ENCODE assay signal across 26 cellular contexts in genomic region chr3:47007001-47007400, GRCh38. TPM values are rescaled to one million over a fixed set of nuclear protein-coding genes. Genes with fewer than 3 reads are reported as not detected.
DNase-seq lines count a peak whose midpoint lies in the region; ATAC-seq and TF ChIP-seq lines count a peak whose summit lies in the region.
"Had no signal": no experiment of that assay in that cellular context is flagged by ENCODE, and none has a peak within 500 bp of the region (broad histone marks: within the 10 kb centered on the region; RNA-seq: fewer than 3 reads in every experiment).

No MANE protein-coding gene starts in this region.

- H3K4me1 ChIP-seq in neuronal stem cell (ENCODE audit: control insufficient read depth in 2 of 2, insufficient read depth in 1 of 2, low read depth in 1 of 2, low read length in 2 of 2) (peaks cover 0 to 5% of the 10 kb centered on the region in 2 donors), smooth muscle cell (ENCODE audit: low read depth) (peaks cover 8% of the 10 kb centered on the region)

- no peak for ATAC-seq in activated CD8-positive, alpha-beta memory T cell treated with anti-CD3 and anti-CD28 coated beads, Interleukin-2, amount 10 ng/mL, durations not matched to agents 7 days and 5 days
- no peak for ATAC-seq in GM21529 (IDR thresholded peaks at IDR 0.05; ENCODE audit: unreplicated experiment)
- ATAC-seq: GM12878; naive thymus-derived CD8-positive, alpha-beta T cell had no signal

- H3K79me1 ChIP-seq in neuronal stem cell (ENCODE audit: low read depth, low read length): no peaks in the 10 kb centered on the region

- no peaks in the 10 kb centered on the region for H3K79me2 ChIP-seq in smooth muscle cell (ENCODE audit: low read depth)

- H2BK12ac ChIP-seq in neuronal stem cell (ENCODE audit: low read length): no peak overlapping the region

- H3K4me3 ChIP-seq in neuronal stem cell (ENCODE audit: low read length in 2 of 2): no peak overlapping the region
- no peak overlapping the region for H3K4me3 ChIP-seq in smooth muscle cell
- H3K4me3 ChIP-seq: dorsolateral prefrontal cortex, GM12878, ovary, stomach, vagina had no signal

- H3K4me2 ChIP-seq in neuronal stem cell (ENCODE audit: insufficient read depth, low read length, poor library complexity, severe bottlenecking): no peak overlapping the region
- H3K4me2 ChIP-seq in smooth muscle cell: no peak overlapping the region

- DNase-seq in activated CD8-positive, alpha-beta memory T cell treated with anti-CD3 and anti-CD28 coated beads, Interleukin-2, amount 10 ng/mL, durations not matched to agents 7 days and 5 days: no peak
- DNase-seq in activated CD8-positive, alpha-beta memory T cell treated with anti-CD3 and anti-CD28 coated beads for 24 hours: no peak
- DNase-seq in CD14-positive monocyte (ENCODE audit: low spot score) (peak; percentile 42), RWPE1 (ENCODE audit: low spot score) (no peak), neuronal stem cell (ENCODE audit: low spot score) (no peak), smooth muscle cell (lab: John Stamatoyannopoulos, UW; ENCODE audit: unreplicated experiment) (no peak), NCI-H526 (lab: John Stamatoyannopoulos, UW) (no peak)
- DNase-seq: activated CD4-positive, alpha-beta T cell treated with anti-CD3 and anti-CD28 coated beads for 4 hours; AML-193; NCI-H1417; NCI-H2081; NCI-H2227 treated with DMSO at 0.1 percent for 48 hours; NCI-H526 treated with DMSO at 0.1 percent for 48 hours; SHP77 treated with DMSO at 0.1 percent for 48 hours; stimulated activated CD8-positive, alpha-beta memory T cell treated with anti-CD3 and anti-CD28 coated beads, Interleukin-4, amount 100 ng/mL, for 48 hours; stomach; SW 1271; T-helper 9 cell had no signal

- H3K9ac ChIP-seq in neuronal stem cell (ENCODE audit: low read depth, low read length, poor library complexity) (no peak overlapping the region), smooth muscle cell (ENCODE audit: low read depth) (no peak overlapping the region)

- TF ChIP-seq CTCF in CD14-positive monocyte (IDR thresholded peaks at IDR 0.05) (no peak), RWPE1 (conservative IDR thresholded peaks at IDR 0.05; ENCODE audit: low read depth) (no peak), smooth muscle cell (IDR thresholded peaks at IDR 0.05; ENCODE audit: borderline replicate concordance, insufficient read depth, poor library complexity, severe bottlenecking) (no peak)

- no peaks in the 10 kb centered on the region for H3K27me3 Mint-ChIP-seq in activated CD8-positive, alpha-beta memory T cell treated with anti-CD3 and anti-CD28 coated beads, Interleukin-2, amount 10 ng/mL, durations not matched to agents 7 days and 5 days
- peaks cover 0 to 1% (median 0%) of the 10 kb centered on the region in 3 donors for H3K27me3 Mint-ChIP-seq in CD14-positive monocyte (ENCODE audit: low read depth in 3 of 3)
- H3K27me3 Mint-ChIP-seq: activated naive CD8-positive, alpha-beta T cell; naive thymus-derived CD8-positive, alpha-beta T cell had no signal

- H2BK15ac ChIP-seq in neuronal stem cell (ENCODE audit: low read length): no peak overlapping the region

- peak overlapping the region; percentile 83 for H3K27ac ChIP-seq in RWPE1
- H3K27ac ChIP-seq in neuronal stem cell (replicated peaks; ENCODE audit: low read length): no peak overlapping the region
- H3K27ac ChIP-seq in smooth muscle cell (ENCODE audit: low read depth): no peak overlapping the region
- H3K27ac ChIP-seq: dorsolateral prefrontal cortex, ovary, stomach, vagina had no signal

- H3K14ac ChIP-seq in neuronal stem cell (ENCODE audit: low read length): no peak overlapping the region

- no CpG with 5 or more reads among the region's 3 CpGs for whole genome bisulfite sequencing in neuronal stem cell (ENCODE audit: extremely low coverage in 2 of 2, insufficient read length in 2 of 2, insufficient replicate concordance in 1 of 2), 2 donors
- WGBS in smooth muscle cell (ENCODE audit: low lambda C conversion rate): 100% methylated on average over 2 of the region's 3 CpGs

- H3K36me3 Mint-ChIP-seq in activated CD8-positive, alpha-beta memory T cell treated with anti-CD3 and anti-CD28 coated beads, Interleukin-2, amount 10 ng/mL, durations not matched to agents 7 days and 5 days: peaks cover 22% of the 10 kb centered on the region
- peaks cover 75 to 77% of the 10 kb centered on the region in 2 donors for H3K36me3 Mint-ChIP-seq in CD14-positive monocyte

- peaks cover 26% of the 10 kb centered on the region for H3K4me1 Mint-ChIP-seq in activated CD8-positive, alpha-beta memory T cell treated with anti-CD3 and anti-CD28 coated beads, Interleukin-2, amount 10 ng/mL, durations not matched to agents 7 days and 5 days
- peaks cover 23% of the 10 kb centered on the region for H3K4me1 Mint-ChIP-seq in CD14-positive monocyte

- H4K20me1 ChIP-seq in smooth muscle cell (ENCODE audit: low read depth): no peaks in the 10 kb centered on the region

- POLR2A ChIA-PET in RWPE1 (lab: Yijun Ruan, JAX; ENCODE audit: low non-redundant PET): no interaction called here

- no peaks in the 10 kb centered on the region for H3K9me3 Mint-ChIP-seq in activated CD8-positive, alpha-beta memory T cell treated with anti-CD3 and anti-CD28 coated beads, Interleukin-2, amount 10 ng/mL, durations not matched to agents 7 days and 5 days (ENCODE audit: low read depth)
- H3K9me3 Mint-ChIP-seq in CD14-positive monocyte: no peaks in the 10 kb centered on the region
- H3K9me3 Mint-ChIP-seq: activated T-helper 1 cell treated with anti-CD3 and anti-CD28 coated beads, Interleukin-12 subunit alpha, Interleukin-12 subunit beta, Interleukin-2, Interleukin-4 antibody, amounts not matched to agents 30 ng/mL and 10 ng/mL and 1 ng/mL, durations not matched to agents 14 hours and 24 hours and 36 hours; naive thymus-derived CD8-positive, alpha-beta T cell had no signal

- intact Hi-C loops in CD14-positive monocyte (cut with micrococcal nuclease): no loop called here

- H3K18ac ChIP-seq in neuronal stem cell (ENCODE audit: low read length): no peak overlapping the region

- H2BK120ac ChIP-seq in neuronal stem cell (ENCODE audit: low read depth, low read length): no peak overlapping the region

- H3K4me3 Mint-ChIP-seq in activated CD8-positive, alpha-beta memory T cell treated with anti-CD3 and anti-CD28 coated beads, Interleukin-2, amount 10 ng/mL, durations not matched to agents 7 days and 5 days: no peak overlapping the region
- H3K4me3 Mint-ChIP-seq in CD14-positive monocyte: no peak overlapping the region
- H3K4me3 Mint-ChIP-seq: activated naive CD8-positive, alpha-beta T cell; activated T-helper 1 cell treated with anti-CD3 and anti-CD28 coated beads, Interleukin-12 subunit alpha, Interleukin-12 subunit beta, Interleukin-2, Interleukin-4 antibody, amounts not matched to agents 30 ng/mL and 10 ng/mL and 1 ng/mL, durations not matched to agents 14 hours and 24 hours and 36 hours had no signal

- no peak overlapping the region for H3K4ac ChIP-seq in neuronal stem cell (ENCODE audit: low read length)

- H3K27ac Mint-ChIP-seq in activated CD8-positive, alpha-beta memory T cell treated with anti-CD3 and anti-CD28 coated beads, Interleukin-2, amount 10 ng/mL, durations not matched to agents 7 days and 5 days: peak overlapping the region; percentile 52
- peak overlapping the region in 2 of 7 donors; percentile 3 to 57 for H3K27ac Mint-ChIP-seq in CD14-positive monocyte
- H3K27ac Mint-ChIP-seq: activated naive CD8-positive, alpha-beta T cell; activated T-helper 1 cell treated with anti-CD3 and anti-CD28 coated beads, Interleukin-12 subunit alpha, Interleukin-12 subunit beta, Interleukin-2, Interleukin-4 antibody, amounts not matched to agents 30 ng/mL and 10 ng/mL and 1 ng/mL, durations not matched to agents 14 hours and 24 hours and 36 hours had no signal

- H3K36me3 ChIP-seq in neuronal stem cell (replicated peaks in 1 of 2; ENCODE audit: control insufficient read depth in 2 of 2, insufficient read depth in 2 of 2, low read length in 2 of 2): peaks cover 0 to 7% of the 10 kb centered on the region in 2 donors
- no peaks in the 10 kb centered on the region for H3K36me3 ChIP-seq in smooth muscle cell (ENCODE audit: low read depth)
- H3K36me3 ChIP-seq: ovary had no signal

- CTCF ChIA-PET in activated CD8-positive, alpha-beta memory T cell treated with anti-CD3 and anti-CD28 coated beads, Interleukin-2, amount 10 ng/mL, durations not matched to agents 7 days and 5 days (lab: Charles Lee): interaction anchor here (1.3 to 1.6 kb wide), 3 partner anchors 13 to 97 kb away, joined by 3 to 4 read pairs (median 4); no protein-coding TSS in a partner anchor
- CTCF ChIA-PET in RWPE1 (lab: Yijun Ruan, JAX): no interaction called here

- H4K91ac ChIP-seq in neuronal stem cell (ENCODE audit: low read depth, low read length, poor library complexity): no peak overlapping the region

- no peak overlapping the region for H2BK5ac ChIP-seq in neuronal stem cell (ENCODE audit: low read length)

- no peak overlapping the region for H4K8ac ChIP-seq in neuronal stem cell (ENCODE audit: low read depth, low read length)

- H3F3A ChIP-seq in smooth muscle cell (ENCODE audit: low read depth): peaks cover 15% of the 10 kb centered on the region

- no peak overlapping the region for H3K23ac ChIP-seq in neuronal stem cell (ENCODE audit: low read depth, low read length, poor library complexity)

- H2AK5ac ChIP-seq in neuronal stem cell (ENCODE audit: low read depth, low read length): peak overlapping the region; percentile 51

- H2AFZ ChIP-seq in neuronal stem cell (ENCODE audit: low read length) (no peak overlapping the region), smooth muscle cell (ENCODE audit: low read depth) (no peak overlapping the region)

- H3K9me3 ChIP-seq in neuronal stem cell (replicated peaks in 1 of 2; ENCODE audit: control insufficient read depth in 2 of 2, insufficient read depth in 1 of 2, low read depth in 1 of 2, low read length in 2 of 2) (no peaks in the 10 kb centered on the region), smooth muscle cell (replicated peaks; ENCODE audit: low read depth) (no peaks in the 10 kb centered on the region)
- H3K9me3 ChIP-seq: ovary, stomach, vagina had no signal

- H3K27me3 ChIP-seq in neuronal stem cell (ENCODE audit: control insufficient read depth in 3 of 3, insufficient read depth in 3 of 3, low read depth in 1 of 3, low read length in 3 of 3): no peaks in the 10 kb centered on the region
- H3K27me3 ChIP-seq in smooth muscle cell (ENCODE audit: low read depth): no peaks in the 10 kb centered on the region
- H3K27me3 ChIP-seq: dorsolateral prefrontal cortex, ovary, stomach, vagina had no signal

RNA-seq across cellular contexts. Expression of gene NBEAL2, which starts 27.5 kb away (rescaled TPM):
- total RNA-seq in activated CD8-positive, alpha-beta memory T cell treated with anti-CD3 and anti-CD28 coated beads, Interleukin-2, amount 10 ng/mL, durations not matched to agents 7 days and 5 days: 100 to 1,000 TPM; 164 to 262 TPM
- polyA plus RNA-seq in CD14-positive monocyte (10 to 100 TPM; 10.4 to 17.3 TPM), smooth muscle cell (4.1 and 26.8 TPM in 2 replicates)
- polyA plus RNA-seq in neuronal stem cell (2013, experiment 1 of 2): 5.9 TPM
- 6.2 TPM for polyA plus RNA-seq in neuronal stem cell (2013, experiment 2 of 2)
- 11.0 and 11.9 TPM in 2 replicates for total RNA-seq in smooth muscle cell

RNA-seq across cellular contexts. Expression of gene CCDC12, which starts 30.5 kb away (rescaled TPM):
- total RNA-seq in activated CD8-positive, alpha-beta memory T cell treated with anti-CD3 and anti-CD28 coated beads, Interleukin-2, amount 10 ng/mL, durations not matched to agents 7 days and 5 days: 10 to 100 TPM; 65.9 to 72.7 TPM
- polyA plus RNA-seq in CD14-positive monocyte (10 to 100 TPM; 50.1 to 55.8 TPM), smooth muscle cell (52.4 and 69.0 TPM in 2 replicates)
- 56.1 TPM for polyA plus RNA-seq in neuronal stem cell (2013, experiment 1 of 2)
- 55.5 TPM for polyA plus RNA-seq in neuronal stem cell (2013, experiment 2 of 2)
- total RNA-seq in smooth muscle cell: 12.5 and 23.9 TPM in 2 replicates

Comparison
In these comparisons a context has a peak if more than half of its experiments do, and no peak if none do; other contexts are left out.
1. RNA of gene NBEAL2, which starts 27.5 kb away (total RNA-seq): 164 to 262 TPM in activated CD8-positive, alpha-beta memory T cell treated with anti-CD3 and anti-CD28 coated beads, Interleukin-2, amount 10 ng/mL, durations not matched to agents 7 days and 5 days; 11.0 to 11.9 TPM in smooth muscle cell; every median in the first group is over 10 times any median in the second.